In genomic region chr12:122840580-122841513, GRCh38 we compare ENCODE assay signal across 10 cellular contexts. TPM values are rescaled to one million over a fixed set of nuclear protein-coding genes. Genes with fewer than 3 reads are reported as not detected.
A peak's percentile ranks its signal among the peaks of the same experiment; 100 is the strongest.
DNase-seq lines count a peak whose midpoint lies in the region; ATAC-seq and TF ChIP-seq lines count a peak whose summit lies in the region.
"Had no signal": no experiment of that assay in that cellular context is flagged by ENCODE, and none has a peak within 500 bp of the region (broad histone marks: within the 10 kb centered on the region; RNA-seq: fewer than 3 reads in every experiment).

No MANE protein-coding gene starts in this region.

- POLR2A ChIA-PET in activated naive CD8-positive, alpha-beta T cell treated with anti-CD3 and anti-CD28 coated beads, Interleukin-2, amount 10 ng/mL, durations not matched to agents 7 days and 5 days (lab: Charles Lee) = no interaction called here

- 91 to 94% methylated on average over 26 of the region's 26 CpGs for WGBS in aorta, 2 donors

- no peaks in the 10 kb centered on the region for H3K9me3 ChIP-seq in aorta (ENCODE audit: control insufficient read depth, low read length)

- no peaks in the 10 kb centered on the region for H3K36me3 Mint-ChIP-seq in activated naive CD8-positive, alpha-beta T cell treated with anti-CD3 and anti-CD28 coated beads, Interleukin-2, amount 10 ng/mL, durations not matched to agents 7 days and 5 days
- H3K36me3 Mint-ChIP-seq in activated naive CD8-positive, alpha-beta T cell treated with anti-CD3 and anti-CD28 coated beads, Interleukin-2, amount 50 U/mL, for 24 hours (ENCODE audit: low read depth) = no peaks in the 10 kb centered on the region

- no peaks in the 10 kb centered on the region for H3K4me1 ChIP-seq in aorta (ENCODE audit: control insufficient read depth in 1 of 2, insufficient read depth in 2 of 2, low read length in 2 of 2)

- peak overlapping the region; percentile 76 to 100 (median 99) for H3K27ac ChIP-seq in dorsolateral prefrontal cortex
- no peak overlapping the region for H3K27ac ChIP-seq in aorta (ENCODE audit: low read depth in 1 of 2, low read length in 2 of 2)

- H3K4me1 Mint-ChIP-seq in activated naive CD8-positive, alpha-beta T cell treated with anti-CD3 and anti-CD28 coated beads, Interleukin-2, amount 10 ng/mL, durations not matched to agents 7 days and 5 days = peaks cover 21% of the 10 kb centered on the region
- H3K4me1 Mint-ChIP-seq in activated naive CD8-positive, alpha-beta T cell treated with anti-CD3 and anti-CD28 coated beads, Interleukin-2, amount 50 U/mL, for 24 hours = peaks cover 46% of the 10 kb centered on the region

- ATAC-seq in activated naive CD8-positive, alpha-beta T cell treated with anti-CD3 and anti-CD28 coated beads, Interleukin-2, amount 10 ng/mL, durations not matched to agents 7 days and 5 days (ENCODE audit: low read depth) = no peak
- ATAC-seq in activated naive CD8-positive, alpha-beta T cell treated with anti-CD3 and anti-CD28 coated beads, Interleukin-2, amount 50 U/mL, for 24 hours = no peak
- no peak for ATAC-seq in aorta (ENCODE audit: low FRiP score)
- ATAC-seq in HG02852 (IDR thresholded peaks at IDR 0.05; ENCODE audit: unreplicated experiment) = no peak

- H3K27ac Mint-ChIP-seq in activated naive CD8-positive, alpha-beta T cell treated with anti-CD3 and anti-CD28 coated beads, Interleukin-2, amount 10 ng/mL, durations not matched to agents 7 days and 5 days = peak overlapping the region; percentile 8
- H3K27ac Mint-ChIP-seq in activated naive CD8-positive, alpha-beta T cell treated with anti-CD3 and anti-CD28 coated beads, Interleukin-2, amount 50 U/mL, for 24 hours = no peak overlapping the region

- no peaks in the 10 kb centered on the region for H3K27me3 Mint-ChIP-seq in activated naive CD8-positive, alpha-beta T cell treated with anti-CD3 and anti-CD28 coated beads, Interleukin-2, amount 10 ng/mL, durations not matched to agents 7 days and 5 days
- H3K27me3 Mint-ChIP-seq in activated naive CD8-positive, alpha-beta T cell treated with anti-CD3 and anti-CD28 coated beads, Interleukin-2, amount 50 U/mL, for 24 hours = no peaks in the 10 kb centered on the region

- no peak for DNase-seq in activated naive CD8-positive, alpha-beta T cell treated with anti-CD3 and anti-CD28 coated beads, Interleukin-2, amount 10 ng/mL, durations not matched to agents 7 days and 5 days
- DNase-seq in activated naive CD8-positive, alpha-beta T cell treated with anti-CD3 and anti-CD28 coated beads, Interleukin-2, amount 50 U/mL, for 24 hours = no peak
- DNase-seq in dorsolateral prefrontal cortex = peak in 3 of 10 donors; percentile 24 to 49 (median 33)
- peak; percentile 31 for DNase-seq in midbrain (lab: John Stamatoyannopoulos, UW)
- DNase-seq in aorta = peak; percentile 27 to 66
- DNase-seq in NOMO-1 (lab: John Stamatoyannopoulos, UW; ENCODE audit: unreplicated experiment in 2 of 2) = no peak
- DNase-seq in HuH-7.5 (ENCODE audit: low spot score) = no peak
- DNase-seq: activated T-cell treated with anti-CD3 and anti-CD28 coated beads for 4 hours, NCI-H226 had no signal

- H3K36me3 ChIP-seq in aorta (ENCODE audit: control insufficient read depth in 1 of 2, insufficient read depth in 2 of 2, low read length in 1 of 2) = no peaks in the 10 kb centered on the region

- intact Hi-C loops in dorsolateral prefrontal cortex (cut with DNase I) = no loop called here
- intact Hi-C loops in aorta (cut with DNase I) = no loop called here

- H3K9me3 Mint-ChIP-seq in activated naive CD8-positive, alpha-beta T cell treated with anti-CD3 and anti-CD28 coated beads, Interleukin-2, amount 10 ng/mL, durations not matched to agents 7 days and 5 days = no peaks in the 10 kb centered on the region
- no peaks in the 10 kb centered on the region for H3K9me3 Mint-ChIP-seq in activated naive CD8-positive, alpha-beta T cell treated with anti-CD3 and anti-CD28 coated beads, Interleukin-2, amount 50 U/mL, for 24 hours

- H3K4me3 ChIP-seq in dorsolateral prefrontal cortex (peak overlapping the region in 16 of 59 donors; percentile 1 to 79 (median 16)), aorta (ENCODE audit: low read length in 2 of 2) (no peak overlapping the region)

- H3K27me3 ChIP-seq in dorsolateral prefrontal cortex (no peaks in the 10 kb centered on the region), aorta (ENCODE audit: control insufficient read depth in 1 of 2, insufficient read depth in 2 of 2, low read length in 1 of 2) (no peaks in the 10 kb centered on the region)

- H3K4me3 Mint-ChIP-seq in activated naive CD8-positive, alpha-beta T cell treated with anti-CD3 and anti-CD28 coated beads, Interleukin-2, amount 10 ng/mL, durations not matched to agents 7 days and 5 days = no peak overlapping the region
- H3K4me3 Mint-ChIP-seq in activated naive CD8-positive, alpha-beta T cell treated with anti-CD3 and anti-CD28 coated beads, Interleukin-2, amount 50 U/mL, for 24 hours = no peak overlapping the region

- TF ChIP-seq CTCF in dorsolateral prefrontal cortex (IDR thresholded peaks at IDR 0.05 in 54 of 56, conservative IDR thresholded peaks at IDR 0.05 in 2 of 56; ENCODE audit: low read depth in 1 of 56, partially characterized antibody in 56 of 56) = no peak

RNA-seq across cellular contexts. Expression of gene HIP1R, which starts 5.6 kb away (rescaled TPM):
- total RNA-seq in activated naive CD8-positive, alpha-beta T cell treated with anti-CD3 and anti-CD28 coated beads, Interleukin-2, amount 10 ng/mL, durations not matched to agents 7 days and 5 days = 10 to 100 TPM; 54.7 to 57.8 TPM
- total RNA-seq in dorsolateral prefrontal cortex (100 to 1,000 TPM in 104 of 120 experiments, 10 to 100 TPM in 16; 38.9 to 309 (median 147) TPM), aorta (10 to 100 TPM; 25.4 to 26.6 TPM)
- polyA plus RNA-seq in aorta = 100 to 1,000 TPM in 1 of 2 donors, 10 to 100 TPM in 1; 33.7 to 101 TPM

RNA-seq across cellular contexts. Expression of gene VPS37B, which starts 55.1 kb away (rescaled TPM):
- total RNA-seq in activated naive CD8-positive, alpha-beta T cell treated with anti-CD3 and anti-CD28 coated beads, Interleukin-2, amount 10 ng/mL, durations not matched to agents 7 days and 5 days = 10 to 100 TPM; 33.4 to 36.8 TPM
- total RNA-seq in dorsolateral prefrontal cortex = 10 to 100 TPM; 15.8 to 35.3 (median 22.0) TPM
- 10 to 100 TPM; 27.1 to 36.4 TPM for total RNA-seq in aorta
- 10 to 100 TPM in 1 of 2 donors, 1 to 10 TPM in 1; 7.4 to 17.6 TPM for polyA plus RNA-seq in aorta

Comparison
In these comparisons a context has a peak if more than half of its experiments do, and no peak if none do; other contexts are left out.
1. DNase-seq: peak in midbrain (single experiment) and aorta (2 of 2); none in activated naive CD8-positive, alpha-beta T cell treated with anti-CD3 and anti-CD28 coated beads, Interleukin-2, amount 10 ng/mL, durations not matched to agents 7 days and 5 days (single experiment), activated naive CD8-positive, alpha-beta T cell treated with anti-CD3 and anti-CD28 coated beads, Interleukin-2, amount 50 U/mL, for 24 hours (single experiment), NOMO-1 (0 of 2) and HuH-7.5 (single experiment).
2. H3K27ac ChIP-seq: peak in dorsolateral prefrontal cortex (59 of 59); none in aorta (0 of 2).